In the genomic region with DNA sequence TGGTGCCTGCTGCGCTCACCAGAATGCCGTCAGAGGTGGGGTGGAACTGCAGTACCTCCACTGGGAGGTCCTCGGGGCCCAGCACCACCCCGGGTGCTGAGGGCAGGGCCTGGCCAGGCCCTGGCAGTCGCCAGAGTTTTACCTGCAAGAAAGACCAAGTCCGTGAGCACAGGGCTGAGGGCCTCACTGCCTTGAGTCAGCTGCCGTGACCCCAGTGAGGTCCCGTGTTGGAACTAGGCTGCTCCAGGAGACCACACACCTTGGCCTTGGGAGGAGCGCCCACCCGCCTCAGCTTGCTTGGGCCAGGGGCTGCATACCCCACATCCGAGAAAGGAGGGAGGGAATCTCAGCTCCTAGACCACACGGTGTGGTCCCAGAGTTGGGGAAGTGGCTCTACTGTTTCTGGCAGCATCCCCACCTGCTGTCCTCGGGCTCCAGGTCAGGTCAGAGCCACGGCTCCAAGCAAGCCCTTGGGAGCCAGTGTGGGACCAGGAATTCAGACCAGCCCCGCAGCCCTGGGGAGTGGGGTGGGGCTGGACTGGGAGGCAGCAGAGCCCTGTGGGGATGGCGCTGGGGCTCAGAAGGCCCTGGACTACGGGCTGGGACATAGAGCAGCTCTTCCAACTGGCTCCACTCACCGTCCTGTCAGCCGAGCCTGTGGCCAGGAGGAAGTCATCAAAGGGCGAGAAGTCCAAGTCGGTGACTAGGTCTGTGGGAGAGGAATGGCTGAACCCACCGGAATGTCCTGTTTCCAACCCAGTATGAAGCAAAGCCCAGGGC, we compare ENCODE assay signal across 21 cellular contexts. TPM values are rescaled to one million over a fixed set of nuclear protein-coding genes. Genes with fewer than 3 reads are reported as not detected.
DNase-seq lines count a peak whose midpoint lies in the region; ATAC-seq, FAIRE-seq and TF ChIP-seq lines count a peak whose summit lies in the region.
"Had no signal": no experiment of that assay in that cellular context is flagged by ENCODE, and none has a peak within 500 bp of the region (broad histone marks: within the 10 kb centered on the region; RNA-seq: fewer than 3 reads in every experiment).

No MANE protein-coding gene starts in this region.

- peaks cover 38% of the 10 kb centered on the region for H3K36me3 Mint-ChIP-seq in activated CD4-positive, alpha-beta T cell treated with anti-CD3 and anti-CD28 coated beads for 36 hours (ENCODE audit: low read depth)
- H3K36me3 Mint-ChIP-seq: activated naive CD4-positive, alpha-beta T cell treated with anti-CD3 and anti-CD28 coated beads, Interleukin-2, amount 50 U/mL, for 72 hours; natural killer cell had no signal

- FAIRE-seq in GM12878 (lab: Jason Lieb, UNC), result no peak

- no peak overlapping the region for H3K4me2 ChIP-seq in GM12878 (ENCODE audit: control insufficient read depth, insufficient read depth)
- H3K4me2 ChIP-seq in mesendoderm (ENCODE audit: low read length), result no peak overlapping the region
- H3K4me2 ChIP-seq: smooth muscle cell had no signal

- H3K4me3 ChIP-seq in GM12878, result no peak overlapping the region
- H3K4me3 ChIP-seq in heart left ventricle, result no peak overlapping the region
- H3K4me3 ChIP-seq in uterus, result no peak overlapping the region
- H3K4me3 ChIP-seq in mesendoderm (ENCODE audit: low read length), result no peak overlapping the region
- H3K4me3 ChIP-seq: smooth muscle cell had no signal

- no peak overlapping the region for H3K18ac ChIP-seq in mesendoderm (ENCODE audit: low read length)

- CTCF ChIA-PET in activated CD4-positive, alpha-beta T cell treated with anti-CD3 and anti-CD28 coated beads for 36 hours (lab: Charles Lee), result no interaction called here
- CTCF ChIA-PET in GM12878 (lab: Yijun Ruan, JAX), result no interaction called here

- BruUV-seq in GM12878 (replicated peaks; lab: Mats Ljungman, UMichigan), result no TSS peak

- no peak overlapping the region for H3K56ac ChIP-seq in mesendoderm (ENCODE audit: low read length)

- DNase-seq in activated CD4-positive, alpha-beta T cell treated with anti-CD3 and anti-CD28 coated beads for 36 hours, result peak; percentile 1
- no peak for DNase-seq in activated CD4-positive, alpha-beta T cell treated with anti-CD3 and anti-CD28 coated beads for 1 hour
- DNase-seq in GM12878 (ENCODE audit: low read depth, low spot score) (no peak), heart left ventricle (peak in 2 of 5 donors; percentile 56 to 69), uterus (peak; percentile 18 to 64), mesendoderm (no peak), omental fat pad (ENCODE audit: low spot score) (no peak), COR-L47 (lab: John Stamatoyannopoulos, UW) (no peak)
- DNase-seq: immature natural killer cell; KG1; natural killer cell; NCI-H1048; NCI-H2081; NCI-H510A; stimulated activated CD4-positive, alpha-beta T cell treated with anti-CD3 and anti-CD28 coated beads, Interleukin-4, amount 100 ng/mL, for 4 hours had no signal

- no peak overlapping the region for H2AFZ ChIP-seq in GM12878 (ENCODE audit: control insufficient read depth, low read depth, low read length)

- intact Hi-C loops in activated CD4-positive, alpha-beta T cell treated with anti-CD3 and anti-CD28 coated beads for 36 hours (cut with DNase I, micrococcal nuclease), result loop anchor here in 1 of 2 experiments (10.0 kb wide), 1 partner anchor 413 kb away; no protein-coding TSS in a partner anchor
- intact Hi-C loops in GM12878 (cut with micrococcal nuclease; ENCODE audit: unreplicated experiment), result no loop called here
- intact Hi-C loops in heart left ventricle (cut with DNase I), result loop anchor here in 6 of 10 donors (10.0 kb wide), 5 partner anchors 113 to 203 kb away; no protein-coding TSS in a partner anchor
- intact Hi-C loops in uterus (cut with DNase I; ENCODE audit: low total_unique reads), result no loop called here

- SMC1A ChIA-PET in GM12878 (lab: Charles Lee; ENCODE audit: uncharacterized antibody, unreplicated experiment), result no interaction called here

- in situ Hi-C loops in GM12878 (cut with MboI), result no loop called here

- no peak for TF ChIP-seq EP300 in GM12878 (IDR thresholded peaks at IDR 0.05; ENCODE audit: borderline replicate concordance in 1 of 2, control insufficient read depth in 1 of 2, low read depth in 2 of 2, low read length in 2 of 2)

- POLR2A ChIA-PET in activated CD4-positive, alpha-beta T cell treated with anti-CD3 and anti-CD28 coated beads for 36 hours (lab: Charles Lee), result no interaction called here
- POLR2A ChIA-PET in GM12878 (lab: Charles Lee), result no interaction called here

- no peaks in the 10 kb centered on the region for H3K79me1 ChIP-seq in mesendoderm (ENCODE audit: low read length)

- ATAC-seq in activated CD4-positive, alpha-beta T cell treated with anti-CD3 and anti-CD28 coated beads for 36 hours, result no peak
- ATAC-seq in GM12878, result no peak
- peak in 3 of 4 donors; percentile 10 to 33 (median 28) for ATAC-seq in heart left ventricle
- ATAC-seq in omental fat pad (ENCODE audit: low FRiP score), result no peak
- ATAC-seq: activated naive CD4-positive, alpha-beta T cell treated with anti-CD3 and anti-CD28 coated beads, Interleukin-2, amount 50 U/mL, for 72 hours; natural killer cell had no signal

- H3K4me1 ChIP-seq in GM12878 (ENCODE audit: control insufficient read depth, insufficient read depth, low read length) (no peaks in the 10 kb centered on the region), heart left ventricle (peaks cover 0 to 48% (median 27%) of the 10 kb centered on the region in 12 donors), uterus (no peaks in the 10 kb centered on the region), mesendoderm (ENCODE audit: control insufficient read depth, low read depth, low read length) (no peaks in the 10 kb centered on the region)

- TF ChIP-seq CTCF in GM12878 (IDR thresholded peaks at IDR 0.05 in 2 of 3, conservative IDR thresholded peaks at IDR 0.05 in 1 of 3; ENCODE audit: control insufficient read depth in 2 of 3, extremely low read depth in 1 of 3, insufficient read depth in 1 of 3, low read depth in 3 of 3, low read length in 3 of 3) (no peak), heart left ventricle (IDR thresholded peaks at IDR 0.05) (no peak), uterus (IDR thresholded peaks at IDR 0.05) (no peak), omental fat pad (IDR thresholded peaks at IDR 0.05) (no peak)

- H3K9ac ChIP-seq in GM12878 (ENCODE audit: control insufficient read depth, insufficient read depth, low read length) (no peak overlapping the region), mesendoderm (ENCODE audit: low read length) (no peak overlapping the region)

- no peak overlapping the region for H4K8ac ChIP-seq in mesendoderm (ENCODE audit: low read depth, low read length)

- H3K27me3 ChIP-seq in GM12878 (replicated peaks in 1 of 2; ENCODE audit: control insufficient read depth in 2 of 2, insufficient read depth in 2 of 2, low read length in 1 of 2) (no peaks in the 10 kb centered on the region), heart left ventricle (no peaks in the 10 kb centered on the region), uterus (no peaks in the 10 kb centered on the region), mesendoderm (ENCODE audit: insufficient read depth, low read length, poor library complexity) (no peaks in the 10 kb centered on the region)

- H2BK15ac ChIP-seq in mesendoderm (replicated peaks; ENCODE audit: low read depth), result no peak overlapping the region

- H3K27ac ChIP-seq in GM12878 (ENCODE audit: control insufficient read depth, insufficient read depth) (no peak overlapping the region), heart left ventricle (peak overlapping the region in 4 of 12 donors; percentile 7 to 39 (median 23)), uterus (no peak overlapping the region), mesendoderm (ENCODE audit: low read depth, low read length) (no peak overlapping the region)
- H3K27ac ChIP-seq: 22Rv1 had no signal

- no peak overlapping the region for H3K4me3 Mint-ChIP-seq in activated CD4-positive, alpha-beta T cell treated with anti-CD3 and anti-CD28 coated beads for 36 hours
- H3K4me3 Mint-ChIP-seq: CD4-positive, alpha-beta memory T cell; dendritic cell treated with granulocyte-macrophage colony-stimulating factor and Interleukin-4, amounts not matched to agents 40 ng/mL and 50 ng/mL, for 4 days; immature natural killer cell; natural killer cell; T-helper 1 cell treated with Interleukin-12 subunit alpha and Interleukin-12 subunit beta and Interleukin-4 antibody, amounts not matched to agents 30 μg/mL and 1 μg/mL, for 36 hours had no signal

- no peak for TF ChIP-seq RAD21 in GM12878 (IDR thresholded peaks at IDR 0.05; ENCODE audit: insufficient read depth, low read depth, low read length)

- H3K79me2 ChIP-seq in GM12878 (ENCODE audit: control insufficient read depth, insufficient read depth, low read length) (peaks cover 7% of the 10 kb centered on the region), mesendoderm (ENCODE audit: control insufficient read depth, insufficient read depth, low read length) (no peaks in the 10 kb centered on the region)

- H3K23ac ChIP-seq in mesendoderm (ENCODE audit: low read length), result no peak overlapping the region

- WGBS in GM12878 (ENCODE audit: insufficient coverage, insufficient replicate concordance, low lambda C conversion rate, missing lambda C conversion rate), result 93% methylated on average over 22 of the region's 22 CpGs
- WGBS in heart left ventricle, 4 donors, result 77 to 93% (median 88%) methylated on average over 10 to 22 of the region's 22 CpGs
- WGBS in mesendoderm (ENCODE audit: extremely low coverage, insufficient coverage, low lambda C conversion rate), result no CpG with 5 or more reads among the region's 22 CpGs

- no peak overlapping the region for H3K4ac ChIP-seq in mesendoderm (ENCODE audit: low read depth, low read length)

- RAD21 ChIA-PET in GM12878 (lab: Charles Lee; ENCODE audit: unreplicated experiment), result no interaction called here

- H3K9me3 ChIP-seq in GM12878 (replicated peaks; ENCODE audit: control insufficient read depth, insufficient read depth, low read length) (no peaks in the 10 kb centered on the region), heart left ventricle (no peaks in the 10 kb centered on the region), uterus (no peaks in the 10 kb centered on the region)

- H3K27ac Mint-ChIP-seq in activated CD4-positive, alpha-beta T cell treated with anti-CD3 and anti-CD28 coated beads for 36 hours, result no peak overlapping the region
- H3K27ac Mint-ChIP-seq: activated naive CD4-positive, alpha-beta T cell treated with anti-CD3 and anti-CD28 coated beads, Interleukin-2, amount 50 U/mL, for 72 hours; dendritic cell treated with granulocyte-macrophage colony-stimulating factor and Interleukin-4, amounts not matched to agents 40 ng/mL and 50 ng/mL, for 4 days; immature natural killer cell; T-helper 1 cell treated with Interleukin-12 subunit alpha and Interleukin-12 subunit beta and Interleukin-4 antibody, amounts not matched to agents 30 μg/mL and 1 μg/mL, for 36 hours had no signal

- peak; percentile 49; the same call in 1 of the 2 replicates for TF ChIP-seq POLR2A in GM12878 (IDR thresholded peaks at IDR 0.05; ENCODE audit: low read depth, low read length)
- no peak for TF ChIP-seq POLR2A in heart left ventricle (IDR thresholded peaks at IDR 0.05)
- no peak for TF ChIP-seq POLR2A in uterus (IDR thresholded peaks at IDR 0.05)

- H4K5ac ChIP-seq in mesendoderm (ENCODE audit: low read length), result no peak overlapping the region

- H2BK120ac ChIP-seq in mesendoderm (ENCODE audit: low read depth, low read length), result no peak overlapping the region

- H3K27me3 Mint-ChIP-seq in activated CD4-positive, alpha-beta T cell treated with anti-CD3 and anti-CD28 coated beads for 36 hours, result no peaks in the 10 kb centered on the region
- H3K27me3 Mint-ChIP-seq: CD4-positive, alpha-beta memory T cell; dendritic cell treated with granulocyte-macrophage colony-stimulating factor and Interleukin-4, amounts not matched to agents 40 ng/mL and 50 ng/mL, for 4 days had no signal

- H2BK5ac ChIP-seq in mesendoderm (ENCODE audit: low read length), result no peak overlapping the region

- peaks cover under 1% of the 10 kb centered on the region for H4K20me1 ChIP-seq in GM12878 (ENCODE audit: control insufficient read depth, insufficient read depth)

- H3K9me3 Mint-ChIP-seq in activated CD4-positive, alpha-beta T cell treated with anti-CD3 and anti-CD28 coated beads for 36 hours (ENCODE audit: low read depth), result no peaks in the 10 kb centered on the region
- H3K9me3 Mint-ChIP-seq: activated naive CD4-positive, alpha-beta T cell treated with anti-CD3 and anti-CD28 coated beads, Interleukin-2, amount 50 U/mL, for 72 hours; dendritic cell treated with granulocyte-macrophage colony-stimulating factor and Interleukin-4, amounts not matched to agents 40 ng/mL and 50 ng/mL, for 4 days; natural killer cell; T-helper 1 cell treated with Interleukin-12 subunit alpha and Interleukin-12 subunit beta and Interleukin-4 antibody, amounts not matched to agents 30 μg/mL and 1 μg/mL, for 36 hours had no signal

- H3K36me3 ChIP-seq in GM12878 (ENCODE audit: control insufficient read depth in 2 of 2, insufficient read depth in 2 of 2, low read length in 1 of 2), result peaks cover 22 to 41% of the 10 kb centered on the region in 2 experiments; a peak in 3 of 4 replicates
- H3K36me3 ChIP-seq in heart left ventricle, result peaks cover 0 to 98% (median 36%) of the 10 kb centered on the region in 9 donors
- H3K36me3 ChIP-seq in uterus, result no peaks in the 10 kb centered on the region
- no peaks in the 10 kb centered on the region for H3K36me3 ChIP-seq in mesendoderm (ENCODE audit: control insufficient read depth, insufficient read depth, low read length)

- no peak overlapping the region for H2AK5ac ChIP-seq in mesendoderm (ENCODE audit: low read length)

- H3K4me1 Mint-ChIP-seq in activated CD4-positive, alpha-beta T cell treated with anti-CD3 and anti-CD28 coated beads for 36 hours, result peaks cover 7% of the 10 kb centered on the region

RNA-seq across cellular contexts. Expression of a gene that starts 8.7 kb away (rescaled TPM):
- total RNA-seq in activated CD4-positive, alpha-beta T cell treated with anti-CD3 and anti-CD28 coated beads for 36 hours, result 10 to 100 TPM; 65.0 to 67.1 TPM
- 187 and 203 TPM in 2 replicates for total RNA-seq in GM12878 (2013; cell fraction: nucleolus; rRNA removed)
- total RNA-seq in GM12878 (2014; rRNA removed) (43.2 and 56.5 TPM in 2 replicates), GM12878 (2014; rRNA removed; fragmentation: Illumina TruSeq; extraction: Trizol) (18.9 and 19.0 TPM in 2 replicates), GM12878 (2021) (89.2 and 91.7 TPM in 2 replicates), heart left ventricle (10 to 100 TPM in 5 of 9 donors, 1 to 10 TPM in 4; 7.2 to 39.7 (median 10.1) TPM), uterus (10 to 100 TPM; 13.8 to 52.1 (median 30.0) TPM), omental fat pad (10 to 100 TPM; 15.1 to 46.3 (median 27.5) TPM)
- polyA plus RNA-seq in GM12878 (2011; ENCODE audit: low read depth), result 17.8 TPM
- polyA plus RNA-seq in GM12878 (2011; rRNA removed) (11.9 and 40.0 TPM in 2 replicates), GM12878 (2014; fragmentation: Illumina TruSeq; extraction: Trizol) (6.0 and 17.2 TPM in 2 replicates), GM12878 (2014; fragmentation: Nextera tagmentation; extraction: Ambion mirVana) (under 1 TPM; 0.64 to 0.84 TPM), GM12878 (2014; rRNA removed) (65.8 and 76.0 TPM in 2 replicates), GM12878 (2016; fragmentation: Nextera tagmentation; extraction: Ambion mirVana) (10 to 100 TPM; 47.4 to 49.1 TPM), heart left ventricle (10 to 100 TPM in 1 of 2 donors, 1 to 10 TPM in 1; 9.7 to 12.8 TPM)
- 37.9 and 44.2 TPM in 2 replicates for polyA plus RNA-seq in GM12878 (2011; cell fraction: cytosol; rRNA removed)
- polyA plus RNA-seq in GM12878 (2011; cell fraction: nucleus; rRNA removed), result 362 and 561 TPM in 2 replicates
- polyA plus RNA-seq in GM12878 (2012), result 49.8 and 53.5 TPM in 2 replicates
- 32.8 and 55.7 TPM in 2 replicates for polyA minus RNA-seq in GM12878 (2011; rRNA and poly(A)+ RNA removed)
- 61.5 and 64.5 TPM in 2 replicates for polyA minus RNA-seq in GM12878 (2011; cell fraction: cytosol; rRNA and poly(A)+ RNA removed)
- polyA minus RNA-seq in GM12878 (2011; cell fraction: nucleus; rRNA and poly(A)+ RNA removed), result 68.3 and 121 TPM in 2 replicates
- 8.8 TPM for polyA plus RNA-seq in mesendoderm (2013, experiment 1 of 2)
- polyA plus RNA-seq in mesendoderm (2013, experiment 2 of 2), result 9.0 TPM

RNA-seq across cellular contexts. Expression of a gene that starts 17.9 kb away (rescaled TPM):
- total RNA-seq in activated CD4-positive, alpha-beta T cell treated with anti-CD3 and anti-CD28 coated beads for 36 hours, result 100 to 1,000 TPM in 1 of 2 experiments, 10 to 100 TPM in 1; 93.9 to 102 TPM
- total RNA-seq in GM12878 (2013; cell fraction: nucleolus; rRNA removed), result 60.1 and 70.0 TPM in 2 replicates
- total RNA-seq in GM12878 (2014; rRNA removed) (76.3 and 83.5 TPM in 2 replicates), GM12878 (2014; rRNA removed; fragmentation: Illumina TruSeq; extraction: Trizol) (51.7 and 55.6 TPM in 2 replicates), GM12878 (2021) (56.4 and 65.9 TPM in 2 replicates), heart left ventricle (10 to 100 TPM; 47.5 to 88.4 (median 59.7) TPM), uterus (10 to 100 TPM; 13.8 to 44.9 (median 36.4) TPM), omental fat pad (10 to 100 TPM; 40.5 to 47.1 (median 42.3) TPM)
- polyA plus RNA-seq in GM12878 (2011; ENCODE audit: low read depth), result 14.5 TPM
- polyA plus RNA-seq in GM12878 (2011; rRNA removed) (40.8 and 43.1 TPM in 2 replicates), GM12878 (2014; fragmentation: Illumina TruSeq; extraction: Trizol) (29.4 and 51.3 TPM in 2 replicates), GM12878 (2014; fragmentation: Nextera tagmentation; extraction: Ambion mirVana) (10 to 100 TPM in 1 of 2 experiments, 1 to 10 TPM in 1; 8.4 to 20.4 TPM), GM12878 (2014; rRNA removed) (77.4 and 80.1 TPM in 2 replicates), GM12878 (2016; fragmentation: Nextera tagmentation; extraction: Ambion mirVana) (100 to 1,000 TPM; 124 to 141 TPM), heart left ventricle (10 to 100 TPM; 47.4 to 81.8 TPM)
- polyA plus RNA-seq in GM12878 (2011; cell fraction: cytosol; rRNA removed), result 45.7 and 57.3 TPM in 2 replicates
- 77.1 and 83.1 TPM in 2 replicates for polyA plus RNA-seq in GM12878 (2011; cell fraction: nucleus; rRNA removed)
- polyA plus RNA-seq in GM12878 (2012), result 26.9 and 35.4 TPM in 2 replicates
- 27.5 and 30.2 TPM in 2 replicates for polyA minus RNA-seq in GM12878 (2011; rRNA and poly(A)+ RNA removed)
- 12.6 and 13.5 TPM in 2 replicates for polyA minus RNA-seq in GM12878 (2011; cell fraction: cytosol; rRNA and poly(A)+ RNA removed)
- polyA minus RNA-seq in GM12878 (2011; cell fraction: nucleus; rRNA and poly(A)+ RNA removed), result 21.3 and 42.6 TPM in 2 replicates
- 53.2 TPM for polyA plus RNA-seq in mesendoderm (2013, experiment 1 of 2)
- polyA plus RNA-seq in mesendoderm (2013, experiment 2 of 2), result 52.7 TPM

RNA-seq across cellular contexts. Expression of a gene that starts 36.1 kb away (rescaled TPM):
- total RNA-seq in activated CD4-positive, alpha-beta T cell treated with anti-CD3 and anti-CD28 coated beads for 36 hours, result not detected
- total RNA-seq in GM12878 (2013; cell fraction: nucleolus; rRNA removed), result not detected in 2 replicates
- total RNA-seq in GM12878 (2014; rRNA removed) (not detected in 2 replicates), GM12878 (2014; rRNA removed; fragmentation: Illumina TruSeq; extraction: Trizol) (not detected in 2 replicates), GM12878 (2021) (0.10 TPM in 1 of 2 replicates, not detected in the other), heart left ventricle (10 to 100 TPM in 3 of 9 donors, 1 to 10 TPM in 6; 3.8 to 20.0 (median 6.2) TPM), uterus (10 to 100 TPM in 3 of 4 donors, 1 to 10 TPM in 1; 3.6 to 49.0 (median 19.9) TPM), omental fat pad (10 to 100 TPM; 10.8 to 40.0 (median 25.8) TPM)
- 0.08 TPM for polyA plus RNA-seq in GM12878 (2011; ENCODE audit: low read depth)
- polyA plus RNA-seq in GM12878 (2011; rRNA removed) (not detected in 2 replicates), GM12878 (2014; fragmentation: Illumina TruSeq; extraction: Trizol) (not detected in 2 replicates), GM12878 (2014; fragmentation: Nextera tagmentation; extraction: Ambion mirVana) (under 1 TPM in 1 of 2 experiments, not detected in 1; 0.02 TPM), GM12878 (2014; rRNA removed) (not detected in 2 replicates), GM12878 (2016; fragmentation: Nextera tagmentation; extraction: Ambion mirVana) (under 1 TPM; 0.18 to 0.19 TPM), heart left ventricle (10 to 100 TPM in 1 of 2 donors, 1 to 10 TPM in 1; 6.1 to 14.9 TPM)
- polyA plus RNA-seq in GM12878 (2011; cell fraction: cytosol; rRNA removed), result not detected in 2 replicates
- polyA plus RNA-seq in GM12878 (2011; cell fraction: nucleus; rRNA removed), result not detected in 2 replicates
- 0.24 and 0.27 TPM in 2 replicates for polyA plus RNA-seq in GM12878 (2012)
- not detected in 2 replicates for polyA minus RNA-seq in GM12878 (2011; rRNA and poly(A)+ RNA removed)
- not detected in 2 replicates for polyA minus RNA-seq in GM12878 (2011; cell fraction: cytosol; rRNA and poly(A)+ RNA removed)
- polyA minus RNA-seq in GM12878 (2011; cell fraction: nucleus; rRNA and poly(A)+ RNA removed), result not detected in 2 replicates
- 6.4 TPM for polyA plus RNA-seq in mesendoderm (2013, experiment 1 of 2)
- 6.5 TPM for polyA plus RNA-seq in mesendoderm (2013, experiment 2 of 2)
- total RNA-seq: activated naive CD4-positive, alpha-beta T cell treated with anti-CD3 and anti-CD28 coated beads, Interleukin-2, amount 50 U/mL, for 72 hours had no signal

RNA-seq across cellular contexts. Expression of a gene that starts 56.6 kb away (rescaled TPM):
- 10 to 100 TPM; 62.8 to 67.8 TPM for total RNA-seq in activated CD4-positive, alpha-beta T cell treated with anti-CD3 and anti-CD28 coated beads for 36 hours
- total RNA-seq in GM12878 (2013; cell fraction: nucleolus; rRNA removed), result 21.2 and 24.9 TPM in 2 replicates
- total RNA-seq in GM12878 (2014; rRNA removed) (50.2 and 55.4 TPM in 2 replicates), GM12878 (2014; rRNA removed; fragmentation: Illumina TruSeq; extraction: Trizol) (17.8 and 18.5 TPM in 2 replicates), GM12878 (2021) (54.9 and 61.6 TPM in 2 replicates), heart left ventricle (10 to 100 TPM; 32.7 to 96.9 (median 60.9) TPM), uterus (100 to 1,000 TPM in 1 of 4 donors, 10 to 100 TPM in 2, 1 to 10 TPM in 1; 8.9 to 438 (median 35.3) TPM), omental fat pad (10 to 100 TPM; 32.7 to 53.9 (median 41.8) TPM)
- 39.3 TPM for polyA plus RNA-seq in GM12878 (2011; ENCODE audit: low read depth)
- polyA plus RNA-seq in GM12878 (2011; rRNA removed) (22.5 and 32.8 TPM in 2 replicates), GM12878 (2014; fragmentation: Illumina TruSeq; extraction: Trizol) (8.4 and 20.7 TPM in 2 replicates), GM12878 (2014; fragmentation: Nextera tagmentation; extraction: Ambion mirVana) (10 to 100 TPM; 20.8 to 48.1 TPM), GM12878 (2014; rRNA removed) (94.3 and 100 TPM in 2 replicates), GM12878 (2016; fragmentation: Nextera tagmentation; extraction: Ambion mirVana) (10 to 100 TPM; 72.8 to 78.7 TPM), heart left ventricle (100 to 1,000 TPM; 109 to 210 TPM)
- 58.1 and 79.3 TPM in 2 replicates for polyA plus RNA-seq in GM12878 (2011; cell fraction: cytosol; rRNA removed)
- 47.2 and 67.5 TPM in 2 replicates for polyA plus RNA-seq in GM12878 (2011; cell fraction: nucleus; rRNA removed)
- polyA plus RNA-seq in GM12878 (2012), result 37.2 and 40.1 TPM in 2 replicates
- polyA minus RNA-seq in GM12878 (2011; rRNA and poly(A)+ RNA removed), result 8.5 and 14.6 TPM in 2 replicates
- 7.2 and 14.3 TPM in 2 replicates for polyA minus RNA-seq in GM12878 (2011; cell fraction: cytosol; rRNA and poly(A)+ RNA removed)
- polyA minus RNA-seq in GM12878 (2011; cell fraction: nucleus; rRNA and poly(A)+ RNA removed), result 5.3 and 10.8 TPM in 2 replicates
- 140 TPM for polyA plus RNA-seq in mesendoderm (2013, experiment 1 of 2)
- 140 TPM for polyA plus RNA-seq in mesendoderm (2013, experiment 2 of 2)

Comparison
In these comparisons a context has a peak if more than half of its experiments do, and no peak if none do; other contexts are left out.
1. DNase-seq: peak in activated CD4-positive, alpha-beta T cell treated with anti-CD3 and anti-CD28 coated beads for 36 hours (single experiment) and uterus (2 of 2); none in activated CD4-positive, alpha-beta T cell treated with anti-CD3 and anti-CD28 coated beads for 1 hour (single experiment), GM12878 (single experiment), mesendoderm (single experiment), omental fat pad (single experiment) and COR-L47 (single experiment).
2. ATAC-seq: peak in heart left ventricle (3 of 4); none in activated CD4-positive, alpha-beta T cell treated with anti-CD3 and anti-CD28 coated beads for 36 hours (single experiment), GM12878 (single experiment) and omental fat pad (single experiment).
3. RNA of a gene that starts 36.1 kb away (total RNA-seq): 10.8 to 40.0 TPM in omental fat pad, 3.6 to 49.0 TPM in uterus and 3.8 to 20.0 TPM in heart left ventricle; not detected in activated CD4-positive, alpha-beta T cell treated with anti-CD3 and anti-CD28 coated beads for 36 hours and 0.10 TPM in GM12878; every median in the first group is over 4 times any median in the second.
4. intact Hi-C loops: an anchor here in heart left ventricle (10.0 kb wide); none called in GM12878 and uterus.